In the genomic region with DNA sequence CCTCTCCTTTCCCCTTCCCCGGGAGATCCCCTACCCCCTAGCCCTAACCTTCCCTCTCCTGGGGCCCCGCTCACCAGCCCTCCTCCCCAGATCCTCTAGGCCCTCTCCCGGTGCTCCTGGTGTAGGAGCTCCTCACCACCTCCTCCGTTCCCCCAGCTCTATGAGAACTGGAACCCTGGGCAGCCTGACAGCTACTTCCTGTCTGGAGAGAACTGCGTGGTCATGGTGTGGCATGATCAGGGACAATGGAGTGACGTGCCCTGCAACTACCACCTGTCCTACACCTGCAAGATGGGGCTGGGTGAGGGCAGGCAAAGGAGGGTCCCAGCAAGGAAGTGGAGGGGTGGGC, we compare ENCODE assay signal across 7 cellular contexts. TPM values are rescaled to one million over a fixed set of nuclear protein-coding genes. Genes with fewer than 3 reads are reported as not detected.
A peak's percentile ranks its signal among the peaks of the same experiment; 100 is the strongest.
DNase-seq lines count a peak whose midpoint lies in the region; ATAC-seq and TF ChIP-seq lines count a peak whose summit lies in the region.
"Had no signal": no experiment of that assay in that cellular context is flagged by ENCODE, and none has a peak within 500 bp of the region (broad histone marks: within the 10 kb centered on the region; RNA-seq: fewer than 3 reads in every experiment).

No MANE protein-coding gene starts in this region.

- H3K27ac ChIP-seq in layer of hippocampus (ENCODE audit: low read depth, low read length) (peak overlapping the region; percentile 10), prostate gland (no peak overlapping the region)
- H3K27ac ChIP-seq: neutrophil had no signal

- peak; percentile 71 for DNase-seq in COLO668 (lab: John Stamatoyannopoulos, UW; ENCODE audit: unreplicated experiment)
- peak; percentile 89 to 91 for DNase-seq in SHP77 (lab: John Stamatoyannopoulos, UW)
- no peak for DNase-seq in prostate gland (ENCODE audit: low spot score)
- DNase-seq in BE2C = no peak

- H3K4me1 ChIP-seq in prostate gland (replicated peaks) = peaks cover 7% of the 10 kb centered on the region
- peaks cover 23% of the 10 kb centered on the region for H3K4me1 ChIP-seq in BE2C

- no peak for TF ChIP-seq POLR2A in prostate gland (IDR thresholded peaks at IDR 0.05)

- WGBS in prostate gland = 32% methylated on average over 6 of the region's 6 CpGs

- H3K36me3 ChIP-seq in prostate gland = no peaks in the 10 kb centered on the region
- H3K36me3 ChIP-seq in BE2C = no peaks in the 10 kb centered on the region
- H3K36me3 ChIP-seq: neutrophil had no signal

- TF ChIP-seq CTCF in prostate gland (IDR thresholded peaks at IDR 0.05) = no peak
- no peak for TF ChIP-seq CTCF in BE2C (IDR thresholded peaks at IDR 0.05; ENCODE audit: low read depth, low read length)

- intact Hi-C loops in prostate gland (cut with DNase I) = loop anchor here (1.0 to 5.0 kb wide), 3 partner anchors 32 to 271 kb away; no protein-coding TSS in a partner anchor

- H3K27me3 ChIP-seq in layer of hippocampus (ENCODE audit: control insufficient read depth, insufficient read depth, low read length) (no peaks in the 10 kb centered on the region), prostate gland (replicated peaks; ENCODE audit: insufficient read depth) (peaks cover 2% of the 10 kb centered on the region), BE2C (no peaks in the 10 kb centered on the region)

- H3K9me3 ChIP-seq in prostate gland = no peaks in the 10 kb centered on the region
- no peaks in the 10 kb centered on the region for H3K9me3 ChIP-seq in BE2C
- H3K9me3 ChIP-seq: neutrophil had no signal

- no peak overlapping the region for H3K4me3 ChIP-seq in prostate gland
- H3K4me3 ChIP-seq in BE2C (ENCODE audit: low read depth, low read length) = no peak overlapping the region

- ATAC-seq in GM18870 (IDR thresholded peaks at IDR 0.05; ENCODE audit: unreplicated experiment) = no peak

RNA-seq across cellular contexts. Expression of a gene that starts 16.0 kb away (rescaled TPM):
- total RNA-seq in prostate gland = 1 to 10 TPM in 1 of 2 donors, not detected in 1; 4.9 TPM
- polyA plus RNA-seq in BE2C (2012; ENCODE audit: insufficient read depth, insufficient read length, low read depth) = 7.8 TPM

RNA-seq across cellular contexts. Expression of a gene that starts 19.3 kb away (rescaled TPM):
- 10 to 100 TPM; 11.2 to 33.4 TPM for total RNA-seq in prostate gland
- polyA plus RNA-seq in BE2C (2012; ENCODE audit: insufficient read depth, insufficient read length, low read depth) = 22.3 TPM

RNA-seq across cellular contexts. Expression of a gene that starts 38.7 kb away (rescaled TPM):
- total RNA-seq in prostate gland = 10 to 100 TPM in 1 of 2 donors, 1 to 10 TPM in 1; 6.1 to 10.2 TPM
- polyA plus RNA-seq in BE2C (2012; ENCODE audit: insufficient read depth, insufficient read length, low read depth) = 0.86 TPM

RNA-seq across cellular contexts. Expression of a gene that starts 47.4 kb away (rescaled TPM):
- 10 to 100 TPM; 27.3 to 30.8 TPM for total RNA-seq in prostate gland
- 39.0 TPM for polyA plus RNA-seq in BE2C (2012; ENCODE audit: insufficient read depth, insufficient read length, low read depth)

RNA-seq across cellular contexts. Expression of a gene that starts 56.7 kb away (rescaled TPM):
- 10 to 100 TPM; 20.9 to 27.5 TPM for total RNA-seq in prostate gland
- polyA plus RNA-seq in BE2C (2012; ENCODE audit: insufficient read depth, insufficient read length, low read depth) = 162 TPM

Comparison
In these comparisons a context has a peak if more than half of its experiments do, and no peak if none do; other contexts are left out.
1. DNase-seq: peak in COLO668 (single experiment) and SHP77 (2 of 2); none in prostate gland (single experiment) and BE2C (single experiment).